In genomic region chr17:64503341-64503740, GRCh38 we compare ENCODE assay signal across 7 cellular contexts. TPM values are rescaled to one million over a fixed set of nuclear protein-coding genes. Genes with fewer than 3 reads are reported as not detected.
DNase-seq lines count a peak whose midpoint lies in the region; ATAC-seq, FAIRE-seq and TF ChIP-seq lines count a peak whose summit lies in the region.
"Had no signal": no experiment of that assay in that cellular context is flagged by ENCODE, and none has a peak within 500 bp of the region (broad histone marks: within the 10 kb centered on the region; RNA-seq: fewer than 3 reads in every experiment).

No MANE protein-coding gene starts in this region.

- intact Hi-C loops in PC-3 (cut with micrococcal nuclease) = no loop called here

- peaks cover 81% of the 10 kb centered on the region for H4K20me1 ChIP-seq in PC-3 (ENCODE audit: low read length)

- TF ChIP-seq CTCF in A549 (IDR thresholded peaks at IDR 0.05) = no peak
- no peak for TF ChIP-seq CTCF in PC-3 (conservative IDR thresholded peaks at IDR 0.05; ENCODE audit: low read depth, low read length)
- no peak for TF ChIP-seq CTCF in gastroesophageal sphincter (IDR thresholded peaks at IDR 0.05)

- H3K4me1 ChIP-seq in A549 (peaks cover 53% of the 10 kb centered on the region), PC-3 (ENCODE audit: insufficient read depth, low read length) (peaks cover 66% of the 10 kb centered on the region), gastroesophageal sphincter (peaks cover 10 to 74% (median 13%) of the 10 kb centered on the region in 3 donors)

- H3K36me3 ChIP-seq in PC-3 (ENCODE audit: low read depth, low read length) (peaks cover 73% of the 10 kb centered on the region), gastroesophageal sphincter (peaks cover 31 to 64% of the 10 kb centered on the region in 2 donors)

- H3K9ac ChIP-seq in PC-3 (ENCODE audit: low read length) = no peak overlapping the region; the same call in 1 of the 2 replicates

- no peak for FAIRE-seq in A549 (lab: Jason Lieb, UNC)
- no peak for FAIRE-seq in GM19239 (lab: Jason Lieb, UNC)

- POLR2A ChIA-PET in A549 (lab: Yijun Ruan, JAX) = no interaction called here
- POLR2A ChIA-PET in PC-3 (lab: Charles Lee; ENCODE audit: unreplicated experiment) = no interaction called here

- no peaks in the 10 kb centered on the region for H3K9me2 ChIP-seq in PC-3 (replicated peaks; ENCODE audit: low read length)

- DNase-seq in A549 (ENCODE audit: low read depth in 1 of 2, low spot score in 1 of 2) = no peak
- DNase-seq in PC-3 = no peak
- no peak for DNase-seq in GM19239 (ENCODE audit: insufficient read length, low spot score)
- no peak for DNase-seq in AG20443 (ENCODE audit: low spot score)
- no peak for DNase-seq in NCI-H2171 treated with DMSO at 0.1 percent for 48 hours (lab: John Stamatoyannopoulos, UW)
- DNase-seq: SHP77 treated with DMSO at 0.1 percent for 48 hours had no signal

- H2AFZ ChIP-seq in PC-3 (ENCODE audit: low read length) = no peak overlapping the region

- CTCF ChIA-PET in A549 (lab: Yijun Ruan, JAX) = interaction anchor here (0.7 to 4.9 kb wide), 5 partner anchors 12 to 83 kb away, joined by 3 to 42 read pairs (median 10); no protein-coding TSS in a partner anchor
- CTCF ChIA-PET in PC-3 (lab: Charles Lee) = no interaction called here

- H3K4me3 ChIP-seq in A549 (peak overlapping the region; percentile 91; the same call in 2 of the 3 replicates), PC-3 (ENCODE audit: low read length) (peak overlapping the region; percentile 86), gastroesophageal sphincter (peak overlapping the region in 1 of 2 donors; percentile 85)

- no peak overlapping the region for H3K27ac ChIP-seq in A549
- no peak overlapping the region for H3K27ac ChIP-seq in PC-3 (ENCODE audit: low read length)
- H3K27ac ChIP-seq in gastroesophageal sphincter = peak overlapping the region in 3 of 4 donors; percentile 14 to 100 (median 94)

- H3K9me3 ChIP-seq in A549 (no peaks in the 10 kb centered on the region), PC-3 (ENCODE audit: low read length) (no peaks in the 10 kb centered on the region), gastroesophageal sphincter (no peaks in the 10 kb centered on the region)

- 91% methylated on average over 5 of the region's 5 CpGs for WGBS in A549 (ENCODE audit: missing lambda C conversion rate)
- WGBS in gastroesophageal sphincter (ENCODE audit: low coverage in 1 of 2), 2 donors = 56% methylated on average over 5 of the region's 5 CpGs

- BruUV-seq in PC-3 (replicated peaks; lab: Mats Ljungman, UMichigan) = no TSS peak

- TF ChIP-seq RAD21 in A549 (conservative IDR thresholded peaks at IDR 0.05 in 1 of 2, IDR thresholded peaks at IDR 0.05 in 1 of 2) = no peak

- H3K27me3 ChIP-seq in PC-3 (ENCODE audit: low read length) (no peaks in the 10 kb centered on the region), gastroesophageal sphincter (no peaks in the 10 kb centered on the region)

- H3K4me2 ChIP-seq in A549 (peak overlapping the region; percentile 93), PC-3 (ENCODE audit: low read length) (peak overlapping the region; percentile 86)

- TF ChIP-seq POLR2A in A549 (IDR thresholded peaks at IDR 0.05; ENCODE audit: low read length) = no peak
- no peak for TF ChIP-seq POLR2A in gastroesophageal sphincter (IDR thresholded peaks at IDR 0.05)

- peaks cover 79% of the 10 kb centered on the region for H3K79me2 ChIP-seq in PC-3 (ENCODE audit: low read length)

- peaks cover 51% of the 10 kb centered on the region for H3F3A ChIP-seq in PC-3 (ENCODE audit: low read length, unreplicated experiment)

- TF ChIP-seq EP300 in A549 (IDR thresholded peaks at IDR 0.05) (no peak), gastroesophageal sphincter (IDR thresholded peaks at IDR 0.05) (no peak)

- ATAC-seq in A549 = no peak
- ATAC-seq in PC-3 = no peak
- no peak for ATAC-seq in gastroesophageal sphincter

TF ChIP-seq in A549, 52 proteins besides CTCF, POLR2A, EP300 and RAD21:
- no peak for TF ChIP-seq HEYL (CRISPR knock-in tag; IDR thresholded peaks at IDR 0.05)
- no peak for TF ChIP-seq E2F6 (IDR thresholded peaks at IDR 0.05; ENCODE audit: borderline replicate concordance, low read depth)
- no peak for TF ChIP-seq ZNF302 (CRISPR knock-in tag; IDR thresholded peaks at IDR 0.05)
- 0 out of 2 replicates have a peak, but pooled peaks have one; percentile 38 for TF ChIP-seq TP53 (CRISPR knock-in tag; IDR thresholded peaks at IDR 0.05)
- no peak for TF ChIP-seq MYC (IDR thresholded peaks at IDR 0.05; ENCODE audit: borderline replicate concordance, low read length)
- no peak for TF ChIP-seq BHLHE40 (IDR thresholded peaks at IDR 0.05; ENCODE audit: low read depth, low read length)
- no peak for TF ChIP-seq SREBF2 (IDR thresholded peaks at IDR 0.05)

RNA-seq across cellular contexts. Expression of gene DDX5, which starts 2.7 kb away (rescaled TPM):
- polyA plus RNA-seq in A549 (2011; rRNA removed) = 811 and 1,011 TPM in 2 replicates
- polyA plus RNA-seq in A549 (2012; cell fraction: cytosol; rRNA removed) = 724 and 844 TPM in 2 replicates
- 1,855 and 3,100 TPM in 2 replicates for polyA plus RNA-seq in A549 (2012; cell fraction: nucleus; rRNA removed)
- polyA plus RNA-seq in A549 (2017; fragmentation: RNase III; extraction: RNeasy Plus Mini Kit Qiagen cat#74134 plus additional on column Dnase treatment) = 748 to 886 TPM (median 841 TPM) in 3 replicates
- polyA minus RNA-seq in A549 (2011; rRNA and poly(A)+ RNA removed) = 739 and 935 TPM in 2 replicates
- total RNA-seq in PC-3 (2014; rRNA removed) = 450 and 493 TPM in 2 replicates
- 100 to 1,000 TPM; 585 to 908 (median 632) TPM for total RNA-seq in gastroesophageal sphincter

RNA-seq across cellular contexts. Expression of gene CEP95, which starts 3.4 kb away (rescaled TPM):
- 53.5 and 73.0 TPM in 2 replicates for polyA plus RNA-seq in A549 (2011; rRNA removed)
- polyA plus RNA-seq in A549 (2012; cell fraction: cytosol; rRNA removed) = 14.6 and 17.7 TPM in 2 replicates
- 30.0 and 34.6 TPM in 2 replicates for polyA plus RNA-seq in A549 (2012; cell fraction: nucleus; rRNA removed)
- polyA plus RNA-seq in A549 (2017; fragmentation: RNase III; extraction: RNeasy Plus Mini Kit Qiagen cat#74134 plus additional on column Dnase treatment) = 30.0 to 35.0 TPM (median 32.3 TPM) in 3 replicates
- 22.1 and 27.0 TPM in 2 replicates for polyA minus RNA-seq in A549 (2011; rRNA and poly(A)+ RNA removed)
- 32.4 and 59.1 TPM in 2 replicates for total RNA-seq in PC-3 (2014; rRNA removed)
- 10 to 100 TPM; 18.6 to 52.0 (median 33.2) TPM for total RNA-seq in gastroesophageal sphincter

RNA-seq across cellular contexts. Expression of gene POLG2, which starts 6.5 kb away (rescaled TPM):
- polyA plus RNA-seq in A549 (2011; rRNA removed) (28.8 and 31.3 TPM in 2 replicates), A549 (2017; fragmentation: RNase III; extraction: RNeasy Plus Mini Kit Qiagen cat#74134 plus additional on column Dnase treatment) (26.3 to 28.5 TPM (median 27.4 TPM) in 3 replicates)
- polyA plus RNA-seq in A549 (2012; cell fraction: cytosol; rRNA removed) = 10.1 and 12.4 TPM in 2 replicates
- polyA plus RNA-seq in A549 (2012; cell fraction: nucleus; rRNA removed) = 15.9 and 26.1 TPM in 2 replicates
- polyA minus RNA-seq in A549 (2011; rRNA and poly(A)+ RNA removed) = 20.4 and 23.0 TPM in 2 replicates
- total RNA-seq in PC-3 (2014; rRNA removed) (20.3 and 37.7 TPM in 2 replicates), gastroesophageal sphincter (10 to 100 TPM in 1 of 4 donors, 1 to 10 TPM in 3; 1.4 to 12.6 (median 6.6) TPM)

RNA-seq across cellular contexts. Expression of gene MILR1, which starts 54.4 kb away (rescaled TPM):
- polyA plus RNA-seq in A549 (2011; rRNA removed) = 12.2 and 12.8 TPM in 2 replicates
- 1.3 TPM in 2 replicates for polyA plus RNA-seq in A549 (2012; cell fraction: cytosol; rRNA removed)
- 0.41 and 1.1 TPM in 2 replicates for polyA plus RNA-seq in A549 (2012; cell fraction: nucleus; rRNA removed)
- polyA plus RNA-seq in A549 (2017; fragmentation: RNase III; extraction: RNeasy Plus Mini Kit Qiagen cat#74134 plus additional on column Dnase treatment) = 1.6 to 3.0 TPM (median 2.3 TPM) in 3 replicates
- 8.4 and 10.9 TPM in 2 replicates for polyA minus RNA-seq in A549 (2011; rRNA and poly(A)+ RNA removed)
- total RNA-seq in PC-3 (2014; rRNA removed) = 10.1 and 13.3 TPM in 2 replicates
- 10 to 100 TPM in 1 of 4 donors, 1 to 10 TPM in 2, not detected in 1; 3.5 to 10.1 (median 7.3) TPM for total RNA-seq in gastroesophageal sphincter

Comparison
In these comparisons a context has a peak if more than half of its experiments do, and no peak if none do; other contexts are left out.
1. H3K27ac ChIP-seq: peak in gastroesophageal sphincter (3 of 4); none in A549 (0 of 2) and PC-3 (single experiment).